Comparison of ENCODE assay signal across 1 cellular context in genomic region chr17:28335201-28335958, GRCh38.
TF ChIP-seq lines count a peak whose summit lies in the region.

A gene with protein sequence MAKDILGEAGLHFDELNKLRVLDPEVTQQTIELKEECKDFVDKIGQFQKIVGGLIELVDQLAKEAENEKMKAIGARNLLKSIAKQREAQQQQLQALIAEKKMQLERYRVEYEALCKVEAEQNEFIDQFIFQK (minus strand): TSS chr17:28335472. CDS start chr17:28331985, 3,487 bp downstream.
A gene with protein sequence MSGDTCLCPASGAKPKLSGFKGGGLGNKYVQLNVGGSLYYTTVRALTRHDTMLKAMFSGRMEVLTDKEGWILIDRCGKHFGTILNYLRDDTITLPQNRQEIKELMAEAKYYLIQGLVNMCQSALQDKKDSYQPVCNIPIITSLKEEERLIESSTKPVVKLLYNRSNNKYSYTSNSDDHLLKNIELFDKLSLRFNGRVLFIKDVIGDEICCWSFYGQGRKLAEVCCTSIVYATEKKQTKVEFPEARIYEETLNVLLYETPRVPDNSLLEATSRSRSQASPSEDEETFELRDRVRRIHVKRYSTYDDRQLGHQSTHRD (plus strand): TSS chr17:28335761. CDS start chr17:28339522, 3,761 bp downstream.

TF ChIP-seq in HepG2, 621 proteins besides CTCF, POLR2A, EP300 and RAD21 (continues in another document):
- TF ChIP-seq ZNF232 (CRISPR knock-in tag; IDR thresholded peaks at IDR 0.05; ENCODE audit: borderline replicate concordance) = no peak
- no peak for TF ChIP-seq ZNF775 (CRISPR knock-in tag; IDR thresholded peaks at IDR 0.05; ENCODE audit: borderline replicate concordance)
- TF ChIP-seq ZNF788 (CRISPR knock-in tag; IDR thresholded peaks at IDR 0.05; ENCODE audit: borderline replicate concordance) = peak; percentile 75; the same call in 1 of the 2 replicates
- TF ChIP-seq, protein P1, sequence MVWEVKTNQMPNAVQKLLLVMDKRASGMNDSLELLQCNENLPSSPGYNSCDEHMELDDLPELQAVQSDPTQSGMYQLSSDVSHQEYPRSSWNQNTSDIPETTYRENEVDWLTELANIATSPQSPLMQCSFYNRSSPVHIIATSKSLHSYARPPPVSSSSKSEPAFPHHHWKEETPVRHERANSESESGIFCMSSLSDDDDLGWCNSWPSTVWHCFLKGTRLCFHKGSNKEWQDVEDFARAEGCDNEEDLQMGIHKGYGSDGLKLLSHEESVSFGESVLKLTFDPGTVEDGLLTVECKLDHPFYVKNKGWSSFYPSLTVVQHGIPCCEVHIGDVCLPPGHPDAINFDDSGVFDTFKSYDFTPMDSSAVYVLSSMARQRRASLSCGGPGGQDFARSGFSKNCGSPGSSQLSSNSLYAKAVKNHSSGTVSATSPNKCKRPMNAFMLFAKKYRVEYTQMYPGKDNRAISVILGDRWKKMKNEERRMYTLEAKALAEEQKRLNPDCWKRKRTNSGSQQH (CRISPR knock-in tag; IDR thresholded peaks at IDR 0.05; ENCODE audit: low read depth) = peak; percentile 85; the same call in 1 of the 2 replicates
- no peak for TF ChIP-seq ZNF432 (CRISPR knock-in tag; IDR thresholded peaks at IDR 0.05; ENCODE audit: borderline replicate concordance)
- TF ChIP-seq, protein P2, sequence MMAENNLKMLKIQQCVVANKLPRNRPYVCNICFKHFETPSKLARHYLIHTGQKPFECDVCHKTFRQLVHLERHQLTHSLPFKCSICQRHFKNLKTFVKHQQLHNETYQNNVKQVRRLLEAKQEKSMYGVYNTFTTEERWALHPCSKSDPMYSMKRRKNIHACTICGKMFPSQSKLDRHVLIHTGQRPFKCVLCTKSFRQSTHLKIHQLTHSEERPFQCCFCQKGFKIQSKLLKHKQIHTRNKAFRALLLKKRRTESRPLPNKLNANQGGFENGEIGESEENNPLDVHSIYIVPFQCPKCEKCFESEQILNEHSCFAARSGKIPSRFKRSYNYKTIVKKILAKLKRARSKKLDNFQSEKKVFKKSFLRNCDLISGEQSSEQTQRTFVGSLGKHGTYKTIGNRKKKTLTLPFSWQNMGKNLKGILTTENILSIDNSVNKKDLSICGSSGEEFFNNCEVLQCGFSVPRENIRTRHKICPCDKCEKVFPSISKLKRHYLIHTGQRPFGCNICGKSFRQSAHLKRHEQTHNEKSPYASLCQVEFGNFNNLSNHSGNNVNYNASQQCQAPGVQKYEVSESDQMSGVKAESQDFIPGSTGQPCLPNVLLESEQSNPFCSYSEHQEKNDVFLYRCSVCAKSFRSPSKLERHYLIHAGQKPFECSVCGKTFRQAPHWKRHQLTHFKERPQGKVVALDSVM (CRISPR knock-in tag; IDR thresholded peaks at IDR 0.05) = peak; percentile 58
- peak; percentile 92; the same call in 2 of the 3 replicates for TF ChIP-seq MXI1 (IDR thresholded peaks at IDR 0.05; ENCODE audit: borderline replicate concordance, low read depth, low read length)
- no peak for TF ChIP-seq ZNF816 (CRISPR knock-in tag; IDR thresholded peaks at IDR 0.05; ENCODE audit: borderline replicate concordance)
- no peak for TF ChIP-seq ZNF512 (CRISPR knock-in tag; IDR thresholded peaks at IDR 0.05)
- no peak for TF ChIP-seq RELA (CRISPR knock-in tag; IDR thresholded peaks at IDR 0.05)
- 0 out of 2 replicates have a peak, but pooled peaks have one; percentile 68 for TF ChIP-seq NFKBIZ (CRISPR knock-in tag; IDR thresholded peaks at IDR 0.05)
- no peak for TF ChIP-seq HDAC6 (IDR thresholded peaks at IDR 0.05; ENCODE audit: low read depth, low read length)
- TF ChIP-seq NR2F2 (IDR thresholded peaks at IDR 0.05; ENCODE audit: borderline replicate concordance, low read depth) = no peak
- TF ChIP-seq DPF2 (CRISPR knock-in tag; IDR thresholded peaks at IDR 0.05; ENCODE audit: borderline replicate concordance, low read depth) = peak; percentile 49; the same call in 1 of the 2 replicates
- no peak; the same call in none of the 2 replicates for TF ChIP-seq FOXC1 (CRISPR knock-in tag; IDR thresholded peaks at IDR 0.05; ENCODE audit: borderline replicate concordance)
- TF ChIP-seq, protein P3, sequence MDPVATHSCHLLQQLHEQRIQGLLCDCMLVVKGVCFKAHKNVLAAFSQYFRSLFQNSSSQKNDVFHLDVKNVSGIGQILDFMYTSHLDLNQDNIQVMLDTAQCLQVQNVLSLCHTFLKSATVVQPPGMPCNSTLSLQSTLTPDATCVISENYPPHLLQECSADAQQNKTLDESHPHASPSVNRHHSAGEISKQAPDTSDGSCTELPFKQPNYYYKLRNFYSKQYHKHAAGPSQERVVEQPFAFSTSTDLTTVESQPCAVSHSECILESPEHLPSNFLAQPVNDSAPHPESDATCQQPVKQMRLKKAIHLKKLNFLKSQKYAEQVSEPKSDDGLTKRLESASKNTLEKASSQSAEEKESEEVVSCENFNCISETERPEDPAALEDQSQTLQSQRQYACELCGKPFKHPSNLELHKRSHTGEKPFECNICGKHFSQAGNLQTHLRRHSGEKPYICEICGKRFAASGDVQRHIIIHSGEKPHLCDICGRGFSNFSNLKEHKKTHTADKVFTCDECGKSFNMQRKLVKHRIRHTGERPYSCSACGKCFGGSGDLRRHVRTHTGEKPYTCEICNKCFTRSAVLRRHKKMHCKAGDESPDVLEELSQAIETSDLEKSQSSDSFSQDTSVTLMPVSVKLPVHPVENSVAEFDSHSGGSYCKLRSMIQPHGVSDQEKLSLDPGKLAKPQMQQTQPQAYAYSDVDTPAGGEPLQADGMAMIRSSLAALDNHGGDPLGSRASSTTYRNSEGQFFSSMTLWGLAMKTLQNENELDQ (CRISPR knock-in tag; IDR thresholded peaks at IDR 0.05; ENCODE audit: borderline replicate concordance) = no peak
- TF ChIP-seq GATAD2A (CRISPR knock-in tag; IDR thresholded peaks at IDR 0.05) = 0 out of 2 replicates have a peak, but pooled peaks have one; percentile 46
- TF ChIP-seq NBN (conservative IDR thresholded peaks at IDR 0.05) = no peak
- no peak for TF ChIP-seq ZNF569 (CRISPR knock-in tag; IDR thresholded peaks at IDR 0.05; ENCODE audit: borderline replicate concordance)
- TF ChIP-seq DMAP1 (CRISPR knock-in tag; IDR thresholded peaks at IDR 0.05) = peak; percentile 93
- TF ChIP-seq ZNF138 (CRISPR knock-in tag; IDR thresholded peaks at IDR 0.05; ENCODE audit: low read depth) = no peak
- TF ChIP-seq, protein P4, sequence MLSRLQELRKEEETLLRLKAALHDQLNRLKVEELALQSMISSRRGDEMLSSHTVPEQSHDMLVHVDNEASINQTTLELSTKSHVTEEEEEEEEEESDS (CRISPR knock-in tag; IDR thresholded peaks at IDR 0.05; ENCODE audit: borderline replicate concordance) = no peak
- TF ChIP-seq FIP1L1 (IDR thresholded peaks at IDR 0.05; ENCODE audit: borderline replicate concordance, insufficient read depth, low read depth, low read length) = no peak
- TF ChIP-seq, protein P5, sequence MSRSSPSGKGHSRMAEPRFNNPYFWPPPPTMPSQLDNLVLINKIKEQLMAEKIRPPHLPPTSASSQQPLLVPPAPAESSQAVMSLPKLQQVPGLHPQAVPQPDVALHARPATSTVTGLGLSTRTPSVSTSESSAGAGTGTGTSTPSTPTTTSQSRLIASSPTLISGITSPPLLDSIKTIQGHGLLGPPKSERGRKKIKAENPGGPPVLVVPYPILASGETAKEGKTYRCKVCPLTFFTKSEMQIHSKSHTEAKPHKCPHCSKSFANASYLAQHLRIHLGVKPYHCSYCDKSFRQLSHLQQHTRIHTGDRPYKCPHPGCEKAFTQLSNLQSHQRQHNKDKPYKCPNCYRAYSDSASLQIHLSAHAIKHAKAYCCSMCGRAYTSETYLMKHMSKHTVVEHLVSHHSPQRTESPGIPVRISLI (CRISPR knock-in tag; IDR thresholded peaks at IDR 0.05; ENCODE audit: borderline replicate concordance) = no peak
- peak; percentile 55 for TF ChIP-seq AGO2 (optimal IDR thresholded peaks at IDR 0.05; ENCODE audit: low read depth, low read length)
- 0 out of 2 replicates have a peak, but pooled peaks have one; percentile 54 for TF ChIP-seq ZBTB8A (CRISPR knock-in tag; IDR thresholded peaks at IDR 0.05; ENCODE audit: borderline replicate concordance, low read depth)
- TF ChIP-seq ATF7 (IDR thresholded peaks at IDR 0.05) = peak; percentile 100
- peak; percentile 100 for TF ChIP-seq ATF7 (CRISPR knock-in tag; IDR thresholded peaks at IDR 0.05)
- TF ChIP-seq ZNF878 (CRISPR knock-in tag; IDR thresholded peaks at IDR 0.05) = no peak
- TF ChIP-seq, protein P6, sequence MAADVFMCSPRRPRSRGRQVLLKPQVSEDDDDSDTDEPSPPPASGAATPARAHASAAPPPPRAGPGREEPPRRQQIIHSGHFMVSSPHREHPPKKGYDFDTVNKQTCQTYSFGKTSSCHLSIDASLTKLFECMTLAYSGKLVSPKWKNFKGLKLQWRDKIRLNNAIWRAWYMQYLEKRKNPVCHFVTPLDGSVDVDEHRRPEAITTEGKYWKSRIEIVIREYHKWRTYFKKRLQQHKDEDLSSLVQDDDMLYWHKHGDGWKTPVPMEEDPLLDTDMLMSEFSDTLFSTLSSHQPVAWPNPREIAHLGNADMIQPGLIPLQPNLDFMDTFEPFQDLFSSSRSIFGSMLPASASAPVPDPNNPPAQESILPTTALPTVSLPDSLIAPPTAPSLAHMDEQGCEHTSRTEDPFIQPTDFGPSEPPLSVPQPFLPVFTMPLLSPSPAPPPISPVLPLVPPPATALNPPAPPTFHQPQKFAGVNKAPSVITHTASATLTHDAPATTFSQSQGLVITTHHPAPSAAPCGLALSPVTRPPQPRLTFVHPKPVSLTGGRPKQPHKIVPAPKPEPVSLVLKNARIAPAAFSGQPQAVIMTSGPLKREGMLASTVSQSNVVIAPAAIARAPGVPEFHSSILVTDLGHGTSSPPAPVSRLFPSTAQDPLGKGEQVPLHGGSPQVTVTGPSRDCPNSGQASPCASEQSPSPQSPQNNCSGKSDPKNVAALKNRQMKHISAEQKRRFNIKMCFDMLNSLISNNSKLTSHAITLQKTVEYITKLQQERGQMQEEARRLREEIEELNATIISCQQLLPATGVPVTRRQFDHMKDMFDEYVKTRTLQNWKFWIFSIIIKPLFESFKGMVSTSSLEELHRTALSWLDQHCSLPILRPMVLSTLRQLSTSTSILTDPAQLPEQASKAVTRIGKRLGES (CRISPR knock-in tag; IDR thresholded peaks at IDR 0.05; ENCODE audit: borderline replicate concordance) = no peak
- no peak for TF ChIP-seq ZNF382 (CRISPR knock-in tag; IDR thresholded peaks at IDR 0.05; ENCODE audit: borderline replicate concordance)
- TF ChIP-seq ZBTB10 (CRISPR knock-in tag; IDR thresholded peaks at IDR 0.05; ENCODE audit: borderline replicate concordance) = no peak; the same call in 1 of the 2 replicates
- TF ChIP-seq RFX1 (IDR thresholded peaks at IDR 0.05) = peak; percentile 77
- peak; percentile 38; the same call in 1 of the 2 replicates for TF ChIP-seq ZNF264 (CRISPR knock-in tag; IDR thresholded peaks at IDR 0.05)
- no peak for TF ChIP-seq ZNF513 (CRISPR knock-in tag; conservative IDR thresholded peaks at IDR 0.05)
- TF ChIP-seq POGZ (CRISPR knock-in tag; IDR thresholded peaks at IDR 0.05) = peak; percentile 70
- TF ChIP-seq, protein P7, sequence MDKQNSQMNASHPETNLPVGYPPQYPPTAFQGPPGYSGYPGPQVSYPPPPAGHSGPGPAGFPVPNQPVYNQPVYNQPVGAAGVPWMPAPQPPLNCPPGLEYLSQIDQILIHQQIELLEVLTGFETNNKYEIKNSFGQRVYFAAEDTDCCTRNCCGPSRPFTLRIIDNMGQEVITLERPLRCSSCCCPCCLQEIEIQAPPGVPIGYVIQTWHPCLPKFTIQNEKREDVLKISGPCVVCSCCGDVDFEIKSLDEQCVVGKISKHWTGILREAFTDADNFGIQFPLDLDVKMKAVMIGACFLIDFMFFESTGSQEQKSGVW (CRISPR knock-in tag; IDR thresholded peaks at IDR 0.05; ENCODE audit: borderline replicate concordance) = no peak
- 0 out of 2 replicates have a peak, but pooled peaks have one; percentile 30 for TF ChIP-seq PAX8 (CRISPR knock-in tag; IDR thresholded peaks at IDR 0.05; ENCODE audit: borderline replicate concordance)
- TF ChIP-seq GABPA (IDR thresholded peaks at IDR 0.05; ENCODE audit: low read depth, low read length) = peak; percentile 94
- TF ChIP-seq GABPA (CRISPR knock-in tag; IDR thresholded peaks at IDR 0.05; ENCODE audit: low read depth) = peak; percentile 96
- no peak for TF ChIP-seq ZSCAN12 (CRISPR knock-in tag; IDR thresholded peaks at IDR 0.05)
- TF ChIP-seq ZSCAN30 (CRISPR knock-in tag; IDR thresholded peaks at IDR 0.05) = no peak
